16 cellular contexts compared by ENCODE assay signal in the genomic region with DNA sequence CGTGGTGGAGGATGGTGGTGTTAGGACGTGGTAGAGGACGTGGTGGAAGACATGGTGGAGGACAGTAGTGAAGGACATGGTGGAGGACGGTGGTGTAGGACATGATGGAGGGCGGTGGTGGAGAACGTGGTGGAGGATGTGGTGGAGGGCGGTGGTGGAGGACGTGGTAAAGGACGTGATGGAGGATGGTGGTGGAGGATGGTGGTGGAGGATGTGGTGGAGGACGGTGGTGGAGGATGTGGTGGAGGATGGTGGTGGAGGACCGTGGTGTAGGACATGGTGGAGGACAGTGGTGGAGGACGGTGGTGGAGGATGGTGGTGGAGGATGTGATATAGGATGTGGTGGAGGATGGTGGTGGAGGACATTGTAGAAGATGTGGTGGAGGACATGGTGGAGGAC.
DNase-seq lines count a peak whose midpoint lies in the region; ATAC-seq, FAIRE-seq and TF ChIP-seq lines count a peak whose summit lies in the region.
"Had no signal": no experiment of that assay in that cellular context is flagged by ENCODE, and none has a peak within 500 bp of the region (broad histone marks: within the 10 kb centered on the region; RNA-seq: fewer than 3 reads in every experiment).

No MANE protein-coding gene starts in this region.

- H3K4me3 Mint-ChIP-seq in naive thymus-derived CD4-positive, alpha-beta T cell = no peak overlapping the region
- H3K4me3 Mint-ChIP-seq in activated T-cell treated with anti-CD3 and anti-CD28 coated beads, Interleukin-2, amount 50 U/mL, for 24 hours = no peak overlapping the region
- H3K4me3 Mint-ChIP-seq: CD4-positive, alpha-beta memory T cell had no signal

- no peaks in the 10 kb centered on the region for H4K20me1 ChIP-seq in MM.1S (ENCODE audit: insufficient read depth, low read length)

- no peaks in the 10 kb centered on the region for H3K79me2 ChIP-seq in MM.1S (ENCODE audit: low read length)

- no peaks in the 10 kb centered on the region for H3K4me1 ChIP-seq in naive thymus-derived CD4-positive, alpha-beta T cell (ENCODE audit: control insufficient read depth in 2 of 2, insufficient read depth in 2 of 2, low read length in 2 of 2)
- no peaks in the 10 kb centered on the region for H3K4me1 ChIP-seq in MM.1S (ENCODE audit: low read length)

- no peaks in the 10 kb centered on the region for H3F3A ChIP-seq in MM.1S (ENCODE audit: insufficient read depth, low read length)

- H3K27me3 ChIP-seq in naive thymus-derived CD4-positive, alpha-beta T cell (ENCODE audit: control insufficient read depth in 2 of 2, insufficient read depth in 2 of 2, low read length in 2 of 2) = no peaks in the 10 kb centered on the region
- H3K27me3 ChIP-seq in MM.1S (replicated peaks; ENCODE audit: insufficient read depth, low read length) = no peaks in the 10 kb centered on the region

- H3K36me3 Mint-ChIP-seq in naive thymus-derived CD4-positive, alpha-beta T cell = no peaks in the 10 kb centered on the region
- no peaks in the 10 kb centered on the region for H3K36me3 Mint-ChIP-seq in activated T-cell treated with anti-CD3 and anti-CD28 coated beads, Interleukin-2, amount 50 U/mL, for 24 hours (ENCODE audit: low read depth)
- H3K36me3 Mint-ChIP-seq: CD4-positive, alpha-beta memory T cell had no signal

- no peaks in the 10 kb centered on the region for H3K9me3 ChIP-seq in naive thymus-derived CD4-positive, alpha-beta T cell (ENCODE audit: control insufficient read depth in 2 of 3, low read length in 3 of 3)
- no peaks in the 10 kb centered on the region for H3K9me3 ChIP-seq in MM.1S (replicated peaks; ENCODE audit: insufficient read depth, low read length)

- no peak for TF ChIP-seq POLR2A in GM12892 (IDR thresholded peaks at IDR 0.05; ENCODE audit: low read depth, low read length)

- FAIRE-seq in GM12892 (lab: Jason Lieb, UNC) (peak; percentile 44), HTR-8/SVneo (lab: Jason Lieb, UNC) (peak; percentile 38)
- FAIRE-seq: G401.6 had no signal

- no peak overlapping the region for H3K4me2 ChIP-seq in MM.1S (ENCODE audit: low read depth, low read length)

- POLR2A ChIA-PET in naive thymus-derived CD4-positive, alpha-beta T cell (lab: Charles Lee) = no interaction called here

- no peak overlapping the region for H2AFZ ChIP-seq in MM.1S (ENCODE audit: low read length)

- TF ChIP-seq CTCF in MM.1S (IDR thresholded peaks at IDR 0.05; ENCODE audit: low read length) = no peak

- no peak overlapping the region for H3K27ac Mint-ChIP-seq in naive thymus-derived CD4-positive, alpha-beta T cell
- no peak overlapping the region for H3K27ac Mint-ChIP-seq in activated T-cell treated with anti-CD3 and anti-CD28 coated beads, Interleukin-2, amount 50 U/mL, for 24 hours
- H3K27ac Mint-ChIP-seq: CD4-positive, alpha-beta memory T cell had no signal

- CTCF ChIA-PET in naive thymus-derived CD4-positive, alpha-beta T cell (lab: Charles Lee) = no interaction called here

- H3K4me1 Mint-ChIP-seq in naive thymus-derived CD4-positive, alpha-beta T cell = no peaks in the 10 kb centered on the region
- H3K4me1 Mint-ChIP-seq in activated T-cell treated with anti-CD3 and anti-CD28 coated beads, Interleukin-2, amount 50 U/mL, for 24 hours (ENCODE audit: low read depth) = no peaks in the 10 kb centered on the region
- H3K4me1 Mint-ChIP-seq: CD4-positive, alpha-beta memory T cell had no signal

- H3K27ac ChIP-seq in naive thymus-derived CD4-positive, alpha-beta T cell (ENCODE audit: low read depth, low read length) = no peak overlapping the region
- no peak overlapping the region for H3K27ac ChIP-seq in MM.1S (ENCODE audit: low read length)

- intact Hi-C loops in naive thymus-derived CD4-positive, alpha-beta T cell (cut with micrococcal nuclease) = no loop called here

- ATAC-seq in naive thymus-derived CD4-positive, alpha-beta T cell = peak; percentile 14
- ATAC-seq in GM18511 (IDR thresholded peaks at IDR 0.05; ENCODE audit: unreplicated experiment) = no peak
- ATAC-seq: HCT116 had no signal

- peaks cover 0 to 19% (median 11%) of the 10 kb centered on the region in 5 donors for H3K27me3 Mint-ChIP-seq in naive thymus-derived CD4-positive, alpha-beta T cell
- H3K27me3 Mint-ChIP-seq in activated T-cell treated with anti-CD3 and anti-CD28 coated beads, Interleukin-2, amount 50 U/mL, for 24 hours = peaks cover 11% of the 10 kb centered on the region

- no peak overlapping the region for H3K9ac ChIP-seq in MM.1S (ENCODE audit: low read length)

- no peak overlapping the region for H3K4me3 ChIP-seq in naive thymus-derived CD4-positive, alpha-beta T cell (ENCODE audit: low read length)
- no peak overlapping the region for H3K4me3 ChIP-seq in MM.1S (ENCODE audit: low read length)

- H3K36me3 ChIP-seq in naive thymus-derived CD4-positive, alpha-beta T cell (ENCODE audit: control insufficient read depth in 2 of 3, insufficient read depth in 3 of 3, low read length in 3 of 3) = no peaks in the 10 kb centered on the region
- no peaks in the 10 kb centered on the region for H3K36me3 ChIP-seq in MM.1S (replicated peaks; ENCODE audit: insufficient read depth, low read length)

- no peak for DNase-seq in GM12892 (ENCODE audit: insufficient read length)
- no peak for DNase-seq in HTR-8/SVneo (ENCODE audit: insufficient read length, low spot score)
- no peak for DNase-seq in naive thymus-derived CD4-positive, alpha-beta T cell
- no peak for DNase-seq in activated T-cell treated with anti-CD3 and anti-CD28 coated beads, Interleukin-2, amount 50 U/mL, for 24 hours
- no peak for DNase-seq in MM.1S
- DNase-seq: C1 segment of cervical spinal cord; Calu3; CD4-positive, alpha-beta memory T cell; COR-L47; DMS53; DMS79 treated with DMSO at 0.1 percent for 48 hours; GOT3; H7 had no signal

- no peaks in the 10 kb centered on the region for H3K9me2 ChIP-seq in MM.1S (replicated peaks; ENCODE audit: insufficient read depth, low read length)

- H3K9me3 Mint-ChIP-seq in naive thymus-derived CD4-positive, alpha-beta T cell = no peaks in the 10 kb centered on the region
- H3K9me3 Mint-ChIP-seq in activated T-cell treated with anti-CD3 and anti-CD28 coated beads, Interleukin-2, amount 50 U/mL, for 24 hours = no peaks in the 10 kb centered on the region
- H3K9me3 Mint-ChIP-seq: CD4-positive, alpha-beta memory T cell had no signal
